Comparison of ENCODE assay signal across 8 cellular contexts in the genomic region with DNA sequence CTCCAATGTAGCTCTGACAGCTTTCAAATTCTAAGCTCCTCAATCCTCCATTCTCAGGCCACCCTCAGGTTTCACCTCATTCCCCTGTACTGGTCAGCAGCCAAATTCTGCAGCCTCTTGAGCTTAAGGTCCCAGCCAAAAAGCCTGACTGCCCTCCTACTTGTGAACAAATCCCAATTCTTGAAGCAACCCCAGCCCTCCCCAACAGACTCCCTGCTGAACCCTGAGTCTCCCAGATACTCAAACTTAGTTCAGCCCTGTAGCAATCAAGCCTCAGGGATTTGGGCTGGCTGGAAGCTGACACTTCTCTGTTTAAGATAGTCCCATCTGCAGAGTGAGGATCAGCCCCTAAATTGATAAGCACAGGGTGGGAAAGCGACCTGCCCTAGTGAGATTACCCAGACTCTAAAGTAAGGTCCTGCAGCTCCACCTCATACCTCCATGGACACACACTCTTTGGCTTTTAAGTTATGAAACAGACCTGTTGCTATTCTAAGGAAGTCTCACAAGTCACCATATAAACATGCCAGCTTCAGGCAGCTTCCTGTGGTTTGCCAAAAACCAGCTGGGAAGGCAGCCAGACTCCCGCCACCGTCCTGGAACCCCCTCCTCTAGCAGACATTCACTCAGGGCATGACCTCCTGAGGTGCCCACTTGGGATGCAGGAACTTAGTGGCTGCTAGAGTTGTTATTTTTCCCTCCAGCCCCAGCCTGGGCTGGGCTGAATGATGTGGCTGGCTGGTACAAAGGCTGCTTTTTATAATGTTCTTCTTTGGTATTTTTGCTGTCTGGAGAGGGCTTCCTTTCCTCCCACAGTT.
DNase-seq lines count a peak whose midpoint lies in the region; ATAC-seq and TF ChIP-seq lines count a peak whose summit lies in the region.

No MANE protein-coding gene starts in this region.

- DNase-seq in adipocyte (ENCODE audit: low read depth) (peak; percentile 49), iris pigment epithelial cell (ENCODE audit: low read depth) (peak; percentile 23), NCI-H1694 (lab: John Stamatoyannopoulos, UW) (no peak), GM10248 (ENCODE audit: extremely low spot score) (no peak)

- H3K36me3 ChIP-seq in adipocyte (ENCODE audit: control insufficient read depth, insufficient read depth, low read length, severe bottlenecking) (no peaks in the 10 kb centered on the region), subcutaneous abdominal adipose tissue (ENCODE audit: control insufficient read depth in 5 of 5, insufficient read depth in 5 of 5, low read length in 5 of 5) (no peaks in the 10 kb centered on the region)

- ATAC-seq in GM18517 (IDR thresholded peaks at IDR 0.05; ENCODE audit: unreplicated experiment) = peak; percentile 67
- ATAC-seq in HG03354 (IDR thresholded peaks at IDR 0.05; ENCODE audit: poor library complexity, severe bottlenecking, unreplicated experiment) = peak; percentile 65
- ATAC-seq in GM19455 (IDR thresholded peaks at IDR 0.05; ENCODE audit: unreplicated experiment) = no peak

- TF ChIP-seq CTCF in GM10248 (IDR thresholded peaks at IDR 0.05; ENCODE audit: control extremely low read depth, extremely low read depth, low read depth, missing control alignments) = no peak

- peak overlapping the region; percentile 64 for H3K9ac ChIP-seq in adipocyte (ENCODE audit: low read length)
- H3K9ac ChIP-seq in subcutaneous abdominal adipose tissue (ENCODE audit: low read length in 5 of 5) = peak overlapping the region in 2 of 5 donors; percentile 33 to 58

- H3K4me3 ChIP-seq in adipocyte (ENCODE audit: low read length) = peak overlapping the region; percentile 15
- H3K4me3 ChIP-seq in subcutaneous abdominal adipose tissue (ENCODE audit: low read depth in 1 of 5, low read length in 5 of 5) = no peak overlapping the region

- H3K27me3 ChIP-seq in adipocyte (replicated peaks; ENCODE audit: control insufficient read depth, insufficient read depth, low read length) (no peaks in the 10 kb centered on the region), subcutaneous abdominal adipose tissue (ENCODE audit: control insufficient read depth in 5 of 5, insufficient read depth in 4 of 5, low read length in 5 of 5) (no peaks in the 10 kb centered on the region)

- no peaks in the 10 kb centered on the region for H3K9me3 ChIP-seq in adipocyte (ENCODE audit: control insufficient read depth, low read length)
- no peaks in the 10 kb centered on the region for H3K9me3 ChIP-seq in subcutaneous abdominal adipose tissue (ENCODE audit: control insufficient read depth in 5 of 5, low read length in 5 of 5)

- H3K27ac ChIP-seq in subcutaneous abdominal adipose tissue (ENCODE audit: low read depth, low read length) = peak overlapping the region; percentile 88

- peaks cover 23% of the 10 kb centered on the region for H3K4me1 ChIP-seq in adipocyte (ENCODE audit: control insufficient read depth, insufficient read depth, low read length)
- H3K4me1 ChIP-seq in subcutaneous abdominal adipose tissue (ENCODE audit: control insufficient read depth in 5 of 5, insufficient read depth in 5 of 5, low read length in 5 of 5) = peaks cover 15 to 30% (median 29%) of the 10 kb centered on the region in 5 donors

- CTCF ChIA-PET in GM10248 (lab: Yijun Ruan, JAX) = interaction anchor here (1.0 to 1.7 kb wide), 5 partner anchors 9 to 18 kb away, joined by 3 to 5 read pairs (median 4); no protein-coding TSS in a partner anchor

- POLR2A ChIA-PET in GM10248 (lab: Yijun Ruan, JAX) = no interaction called here

Comparison
In these comparisons a context has a peak if more than half of its experiments do, and no peak if none do; other contexts are left out.
1. DNase-seq: peak in adipocyte (single experiment) and iris pigment epithelial cell (single experiment); none in NCI-H1694 (single experiment) and GM10248 (single experiment).